In genomic region chr18:58044370-58045264, GRCh38 we compare ENCODE assay signal across 8 cellular contexts. TPM values are rescaled to one million over a fixed set of nuclear protein-coding genes. Genes with fewer than 3 reads are reported as not detected.
DNase-seq lines count a peak whose midpoint lies in the region; ATAC-seq and TF ChIP-seq lines count a peak whose summit lies in the region.

No MANE protein-coding gene starts in this region.

- WGBS in tibial nerve, 2 donors, result 1 to 2% methylated on average over 34 to 42 of the region's 95 CpGs

- H3K9me2 ChIP-seq in neural cell (ENCODE audit: insufficient read depth, low read length), result no peaks in the 10 kb centered on the region

- peak overlapping the region; percentile 0 for H2AFZ ChIP-seq in neural cell (ENCODE audit: low read depth, low read length)

- ATAC-seq in GM18861 (IDR thresholded peaks at IDR 0.05; ENCODE audit: unreplicated experiment), result peak; percentile 27
- ATAC-seq in HG03039 (IDR thresholded peaks at IDR 0.05; ENCODE audit: unreplicated experiment), result peak; percentile 29
- peak; percentile 54 to 60 for ATAC-seq in activated T-cell treated with anti-CD3 and anti-CD28 coated beads, Interleukin-2, amount 50 U/mL, for 72 hours (replicated peaks in 1 of 2)

- H3K36me3 ChIP-seq in neural cell (ENCODE audit: insufficient read depth, low read length) (no peaks in the 10 kb centered on the region), tibial nerve (no peaks in the 10 kb centered on the region)

- peak overlapping the region; percentile 90 to 93 for H3K4me3 Mint-ChIP-seq in activated T-cell treated with anti-CD3 and anti-CD28 coated beads, Interleukin-2, amount 50 U/mL, for 72 hours

- H3K4me2 ChIP-seq in neural cell (ENCODE audit: low read length), result no peak overlapping the region

- H3K27ac ChIP-seq in neural cell (ENCODE audit: low read length) (peak overlapping the region; percentile 99), tibial nerve (peak overlapping the region; percentile 54 to 89 (median 86))

- peaks cover 44% of the 10 kb centered on the region for H3K79me2 ChIP-seq in neural cell (replicated peaks; ENCODE audit: insufficient read depth, low read length)

- H3K9me3 ChIP-seq in neural cell (ENCODE audit: low read length), result no peaks in the 10 kb centered on the region
- H3K9me3 ChIP-seq in tibial nerve, result no peaks in the 10 kb centered on the region

- H3K27ac Mint-ChIP-seq in activated T-cell treated with anti-CD3 and anti-CD28 coated beads, Interleukin-2, amount 50 U/mL, for 72 hours, result no peak overlapping the region

- TF ChIP-seq EP300 in neural cell (conservative IDR thresholded peaks at IDR 0.05; ENCODE audit: poor library complexity, severe bottlenecking), result no peak
- TF ChIP-seq EP300 in tibial nerve (IDR thresholded peaks at IDR 0.05), result peak in 1 of 2 donors; percentile 30

- H3K27me3 Mint-ChIP-seq in activated T-cell treated with anti-CD3 and anti-CD28 coated beads, Interleukin-2, amount 50 U/mL, for 72 hours (ENCODE audit: low read depth), result peaks cover 42% of the 10 kb centered on the region

- peak overlapping the region; percentile 97 for H3K9ac ChIP-seq in neural cell (ENCODE audit: low read length)

- peaks cover 33% of the 10 kb centered on the region for H3K4me1 Mint-ChIP-seq in activated T-cell treated with anti-CD3 and anti-CD28 coated beads, Interleukin-2, amount 50 U/mL, for 72 hours (ENCODE audit: low read depth)

- peak in 1 of 2 donors; percentile 1 for TF ChIP-seq POLR2A in tibial nerve (IDR thresholded peaks at IDR 0.05)

- H3F3A ChIP-seq in neural cell (ENCODE audit: insufficient read depth, low read length, poor library complexity, severe bottlenecking), result no peaks in the 10 kb centered on the region

- no peak for TF ChIP-seq CTCF in neural cell (IDR thresholded peaks at IDR 0.05; ENCODE audit: poor library complexity, severe bottlenecking)
- TF ChIP-seq CTCF in tibial nerve (IDR thresholded peaks at IDR 0.05), result peak in 4 of 5 experiments; percentile 3 to 34 (median 25)

- no peaks in the 10 kb centered on the region for H3K36me3 Mint-ChIP-seq in activated T-cell treated with anti-CD3 and anti-CD28 coated beads, Interleukin-2, amount 50 U/mL, for 72 hours (ENCODE audit: insufficient read depth in 2 of 2)

- no peak for TF ChIP-seq RAD21 in neural cell (conservative IDR thresholded peaks at IDR 0.05)

- H3K9me3 Mint-ChIP-seq in activated T-cell treated with anti-CD3 and anti-CD28 coated beads, Interleukin-2, amount 50 U/mL, for 72 hours, result no peaks in the 10 kb centered on the region

- H3K4me3 ChIP-seq in neural cell (ENCODE audit: low read length) (peak overlapping the region; percentile 97), tibial nerve (peak overlapping the region; percentile 57 to 94 (median 77))

- H4K20me1 ChIP-seq in neural cell (ENCODE audit: insufficient read depth), result no peaks in the 10 kb centered on the region

- DNase-seq in AG08395 (ENCODE audit: low spot score) (peak; percentile 14), NCI-H748 (lab: John Stamatoyannopoulos, UW; ENCODE audit: unreplicated experiment) (peak; percentile 80), fibroblast of gingiva (ENCODE audit: low read depth) (peak; percentile 9), tibial nerve (ENCODE audit: low spot score in 2 of 2) (peak; percentile 18 to 19)
- DNase-seq in activated T-cell treated with anti-CD3 and anti-CD28 coated beads, Interleukin-2, amount 50 U/mL, for 72 hours, result peak; percentile 59

- H3K27me3 ChIP-seq in neural cell (ENCODE audit: insufficient read depth, low read depth, low read length), result no peaks in the 10 kb centered on the region
- H3K27me3 ChIP-seq in tibial nerve, result no peaks in the 10 kb centered on the region

- peaks cover 0 to 44% (median 0%) of the 10 kb centered on the region in 4 donors for H3K4me1 ChIP-seq in tibial nerve

TF ChIP-seq in neural cell, 6 proteins besides CTCF, POLR2A, EP300 and RAD21:
- TF ChIP-seq REST (IDR thresholded peaks at IDR 0.05; ENCODE audit: borderline replicate concordance), result peak; percentile 77
- TF ChIP-seq MXI1 (conservative IDR thresholded peaks at IDR 0.05; ENCODE audit: poor library complexity, severe bottlenecking), result no peak
- TF ChIP-seq POLR2AphosphoS5 (IDR thresholded peaks at IDR 0.05), result peak; percentile 25

RNA-seq across cellular contexts. Expression of gene NEDD4L, which starts 0.6 kb away (rescaled TPM):
- 1 to 10 TPM; 5.0 to 7.3 TPM for total RNA-seq in activated T-cell treated with anti-CD3 and anti-CD28 coated beads, Interleukin-2, amount 50 U/mL, for 72 hours
- 97.9 and 103 TPM in 2 replicates for polyA plus RNA-seq in neural cell
- 315 and 494 TPM in 2 replicates for polyA minus RNA-seq in neural cell
- total RNA-seq in tibial nerve, result 10 to 100 TPM; 15.3 to 59.9 (median 26.8) TPM

Comparison
In these comparisons a context has a peak if more than half of its experiments do, and no peak if none do; other contexts are left out.
1. Peak in every context shown above with its lines: DNase-seq, ATAC-seq, H3K4me3 ChIP-seq and H3K27ac ChIP-seq.
2. DNase-seq: peak in every context shown above with its lines; median percentile 80 in NCI-H748; 59 in activated T-cell treated with anti-CD3 and anti-CD28 coated beads, Interleukin-2, amount 50 U/mL, for 72 hours; 18 in tibial nerve; 14 in AG08395; 9 in fibroblast of gingiva.